21 cellular contexts compared by ENCODE assay signal in genomic region chr20:37373020-37373592, GRCh38.
"Had no signal": no experiment of that assay in that cellular context is flagged by ENCODE, and none has a peak within 500 bp of the region (broad histone marks: within the 10 kb centered on the region; RNA-seq: fewer than 3 reads in every experiment).

No MANE protein-coding gene starts in this region.

- H3K27ac ChIP-seq: lower lobe of right lung, ovary, right atrium auricular region, sigmoid colon, stomach, thyroid gland, upper lobe of left lung, vagina had no signal

- H3K4me3 Mint-ChIP-seq: effector memory CD8-positive, alpha-beta T cell; natural killer cell; stimulated activated effector memory CD8-positive, alpha-beta T cell treated with anti-CD3 and anti-CD28 coated beads, Interleukin-12 subunit alpha, Interleukin-12 subunit beta, amount 100 ng/mL, for 72 hours had no signal

- H3K27me3 ChIP-seq: ovary, right atrium auricular region, sigmoid colon, stomach, thyroid gland, upper lobe of left lung, vagina had no signal

- H3K9me3 Mint-ChIP-seq: effector memory CD8-positive, alpha-beta T cell; natural killer cell; stimulated activated effector memory CD8-positive, alpha-beta T cell treated with anti-CD3 and anti-CD28 coated beads, Interleukin-12 subunit alpha, Interleukin-12 subunit beta, amount 100 ng/mL, for 72 hours had no signal

- H3K27me3 Mint-ChIP-seq: effector memory CD8-positive, alpha-beta T cell had no signal

- DNase-seq: cortex of kidney; effector memory CD8-positive, alpha-beta T cell; hypothalamus; left ventricle myocardium superior; lower lobe of right lung; natural killer cell; occipital lobe; ovary; posterior cingulate gyrus; sigmoid colon; stimulated activated CD4-positive, alpha-beta T cell treated with anti-CD3 and anti-CD28 coated beads, Interleukin-2, amount 100 ng/mL, for 24 hours; stimulated activated CD4-positive, alpha-beta T cell treated with anti-CD3 and anti-CD28 coated beads, Interleukin-4, amount 100 ng/mL, for 24 hours; stimulated activated naive CD4-positive, alpha-beta T cell treated with Interleukin-2 at 50 U/mL for 16 hours; stomach; thyroid gland; upper lobe of left lung had no signal

- H3K9me3 ChIP-seq: lower lobe of right lung, ovary, right atrium auricular region, sigmoid colon, stomach, thyroid gland, upper lobe of left lung, vagina had no signal

- H3K36me3 ChIP-seq: ovary, right atrium auricular region, thyroid gland had no signal

- H3K4me1 ChIP-seq: lower lobe of right lung, right atrium auricular region, sigmoid colon, thyroid gland had no signal

- ATAC-seq: effector memory CD8-positive, alpha-beta T cell; left ventricle myocardium superior; lower lobe of right lung; natural killer cell; stimulated activated effector memory CD8-positive, alpha-beta T cell treated with anti-CD3 and anti-CD28 coated beads, Interleukin-12 subunit alpha, Interleukin-12 subunit beta, amount 100 ng/mL, for 72 hours had no signal

- H3K4me3 ChIP-seq: lower lobe of right lung, ovary, right atrium auricular region, sigmoid colon, stomach, thyroid gland, upper lobe of left lung, vagina had no signal

- FAIRE-seq: frontal cortex, keratinocyte had no signal

- H3K27ac Mint-ChIP-seq: effector memory CD8-positive, alpha-beta T cell; natural killer cell; stimulated activated effector memory CD8-positive, alpha-beta T cell treated with anti-CD3 and anti-CD28 coated beads, Interleukin-12 subunit alpha, Interleukin-12 subunit beta, amount 100 ng/mL, for 72 hours had no signal

- H3K36me3 Mint-ChIP-seq: natural killer cell had no signal
